8 cellular contexts compared by ENCODE assay signal in genomic region chr1:231335663-231336602, GRCh38. TPM values are rescaled to one million over a fixed set of nuclear protein-coding genes. Genes with fewer than 3 reads are reported as not detected.
A peak's percentile ranks its signal among the peaks of the same experiment; 100 is the strongest.
DNase-seq lines count a peak whose midpoint lies in the region; ATAC-seq and TF ChIP-seq lines count a peak whose summit lies in the region.

No MANE protein-coding gene starts in this region.

- H3K27ac ChIP-seq in OCI-LY7 (ENCODE audit: low read depth, low read length, poor library complexity, severe bottlenecking) = no peak overlapping the region

- no peak for TF ChIP-seq CTCF in OCI-LY7 (conservative IDR thresholded peaks at IDR 0.05; ENCODE audit: low read length)
- TF ChIP-seq CTCF in progenitor cell of endocrine pancreas (IDR thresholded peaks at IDR 0.05; ENCODE audit: unreplicated experiment) = no peak

- H3K79me2 ChIP-seq in OCI-LY7 (ENCODE audit: insufficient read depth, low read depth, low read length) = peaks cover 92% of the 10 kb centered on the region

- intact Hi-C loops in OCI-LY7 (cut with micrococcal nuclease; ENCODE audit: unreplicated experiment) = loop anchor here (2.0 kb wide), 2 partner anchors 87 to 95 kb away; partner anchors contain the start of genes EGLN1 and GNPAT

- H4K20me1 ChIP-seq in OCI-LY7 (ENCODE audit: insufficient read depth, low read length) = peaks cover 44% of the 10 kb centered on the region

- no peak for TF ChIP-seq POLR2A in erythroblast (IDR thresholded peaks at IDR 0.05; ENCODE audit: low read length)

- H3K27me3 Mint-ChIP-seq in progenitor cell of endocrine pancreas = no peaks in the 10 kb centered on the region

- peak overlapping the region; percentile 99 for H3K4me3 ChIP-seq in OCI-LY7 (ENCODE audit: low read depth, low read length, poor library complexity, severe bottlenecking)

- ATAC-seq in HG02973 (IDR thresholded peaks at IDR 0.05; ENCODE audit: unreplicated experiment) = no peak
- no peak for ATAC-seq in HG03354 (IDR thresholded peaks at IDR 0.05; ENCODE audit: poor library complexity, severe bottlenecking, unreplicated experiment)

- H3K9ac ChIP-seq in ES-I3 (ENCODE audit: low read depth, low read length) = peak overlapping the region; percentile 90; the same call in 1 of the 2 replicates

- H2AFZ ChIP-seq in OCI-LY7 (ENCODE audit: low read length) = no peak overlapping the region

- no peaks in the 10 kb centered on the region for H3K9me3 ChIP-seq in ES-I3 (ENCODE audit: control insufficient read depth, insufficient read depth, low read length)
- H3K9me3 ChIP-seq in OCI-LY7 (ENCODE audit: low read length) = no peaks in the 10 kb centered on the region

- peak overlapping the region; percentile 98 for H3K4me2 ChIP-seq in OCI-LY7 (ENCODE audit: low read length)

- BruUV-seq in OCI-LY7 (replicated peaks; lab: Mats Ljungman, UMichigan) = TSS peak; percentile 39

- no peaks in the 10 kb centered on the region for H3K9me3 Mint-ChIP-seq in progenitor cell of endocrine pancreas (ENCODE audit: low read depth)

- peaks cover 5% of the 10 kb centered on the region for H3K36me3 Mint-ChIP-seq in progenitor cell of endocrine pancreas (ENCODE audit: insufficient read depth)

- H3K36me3 ChIP-seq in ES-I3 (ENCODE audit: insufficient read depth, low read length) = no peaks in the 10 kb centered on the region
- H3K36me3 ChIP-seq in OCI-LY7 (ENCODE audit: insufficient read depth, low read length) = peaks cover 52% of the 10 kb centered on the region

- POLR2A ChIA-PET in OCI-LY7 (lab: Charles Lee) = interaction anchor here (0.5 to 1.9 kb wide), 9 partner anchors 11 to 1345 kb away, joined by 3 to 10 read pairs (median 4); partner anchors contain the start of gene EGLN1

- no peaks in the 10 kb centered on the region for H3K9me2 ChIP-seq in OCI-LY7 (ENCODE audit: insufficient read depth, low read length)

- CTCF ChIA-PET in OCI-LY7 (lab: Charles Lee; ENCODE audit: unreplicated experiment) = no interaction called here

- H3K4me3 Mint-ChIP-seq in progenitor cell of endocrine pancreas (ENCODE audit: low read depth) = peak overlapping the region; percentile 100

- peaks cover 13% of the 10 kb centered on the region; the same call in 1 of the 2 replicates for H3K4me1 ChIP-seq in ES-I3 (ENCODE audit: insufficient read depth, low read length)
- peaks cover 38% of the 10 kb centered on the region for H3K4me1 ChIP-seq in OCI-LY7 (ENCODE audit: insufficient read depth, low read length, poor library complexity, severe bottlenecking)

- H3K27ac Mint-ChIP-seq in progenitor cell of endocrine pancreas = peak overlapping the region; percentile 22

- DNase-seq in OCI-LY7 (ENCODE audit: low spot score) (peak; percentile 14), erythroblast (lab: John Stamatoyannopoulos, UW) (peak; percentile 38 to 43), progenitor cell of endocrine pancreas (ENCODE audit: low spot score, unreplicated experiment) (no peak), HPDE6-E6E7 (ENCODE audit: extremely low spot score) (no peak), germinal center (ENCODE audit: low spot score) (no peak)

- H3K4me1 Mint-ChIP-seq in progenitor cell of endocrine pancreas (ENCODE audit: low read depth) = peaks cover 42% of the 10 kb centered on the region

RNA-seq across cellular contexts. Expression of gene EXOC8, which starts 1.7 kb away (rescaled TPM):
- total RNA-seq in OCI-LY7 (2014; rRNA removed; shearing (Covaris generic)) = 14.8 and 17.0 TPM in 2 replicates
- 17.4 and 18.6 TPM in 2 replicates for total RNA-seq in OCI-LY7 (2022)
- 9.1 and 9.6 TPM in 2 replicates for total RNA-seq in progenitor cell of endocrine pancreas

RNA-seq across cellular contexts. Expression of gene SPRTN, which starts 2.2 kb away (rescaled TPM):
- 10.9 and 14.6 TPM in 2 replicates for total RNA-seq in OCI-LY7 (2014; rRNA removed; shearing (Covaris generic))
- total RNA-seq in OCI-LY7 (2022) = 16.4 and 17.7 TPM in 2 replicates
- total RNA-seq in progenitor cell of endocrine pancreas = 13.8 and 13.9 TPM in 2 replicates

Comparison
In these comparisons a context has a peak if more than half of its experiments do, and no peak if none do; other contexts are left out.
1. DNase-seq: peak in OCI-LY7 (single experiment) and erythroblast (2 of 2); none in progenitor cell of endocrine pancreas (single experiment), HPDE6-E6E7 (single experiment) and germinal center (single experiment).